In genomic region chr3:171446301-171446700, GRCh38 we compare ENCODE assay signal across 15 cellular contexts. TPM values are rescaled to one million over a fixed set of nuclear protein-coding genes. Genes with fewer than 3 reads are reported as not detected.
A peak's percentile ranks its signal among the peaks of the same experiment; 100 is the strongest.
DNase-seq lines count a peak whose midpoint lies in the region; ATAC-seq, FAIRE-seq and TF ChIP-seq lines count a peak whose summit lies in the region.
"Had no signal": no experiment of that assay in that cellular context is flagged by ENCODE, and none has a peak within 500 bp of the region (broad histone marks: within the 10 kb centered on the region; RNA-seq: fewer than 3 reads in every experiment).

No MANE protein-coding gene starts in this region.

- no peaks in the 10 kb centered on the region for H3K27me3 Mint-ChIP-seq in effector memory CD8-positive, alpha-beta T cell
- H3K27me3 Mint-ChIP-seq in natural killer cell (ENCODE audit: low read depth in 2 of 2), result no peaks in the 10 kb centered on the region

- no peaks in the 10 kb centered on the region for H3K9me3 ChIP-seq in HEK293 (ENCODE audit: control insufficient read depth, insufficient read depth, low read depth, low read length)
- no peaks in the 10 kb centered on the region for H3K9me3 ChIP-seq in small intestine (ENCODE audit: control insufficient read depth, low read depth)
- H3K9me3 ChIP-seq: A549, BE2C, HAP-1 had no signal

- TF ChIP-seq CTCF in HEK293 (tag by site-specific recombination; IDR thresholded peaks at IDR 0.05), result no peak
- TF ChIP-seq CTCF in natural killer cell (IDR thresholded peaks at IDR 0.05), result no peak

- H3K4me1 Mint-ChIP-seq in effector memory CD8-positive, alpha-beta T cell (ENCODE audit: low read depth in 2 of 2), result peaks cover 25 to 35% of the 10 kb centered on the region in 2 donors
- H3K4me1 Mint-ChIP-seq in natural killer cell, result peaks cover 50 to 67% of the 10 kb centered on the region in 2 donors

- H3K27ac ChIP-seq in HEK293 (ENCODE audit: extremely low read depth, low read depth, low read length), result no peak overlapping the region
- H3K27ac ChIP-seq in small intestine (ENCODE audit: low read depth in 1 of 2, low read length in 1 of 2), result no peak overlapping the region
- H3K27ac ChIP-seq: C4-2B had no signal

- peak overlapping the region; percentile 10 to 23 for H3K27ac Mint-ChIP-seq in effector memory CD8-positive, alpha-beta T cell
- peak overlapping the region in 1 of 2 donors; percentile 29 for H3K27ac Mint-ChIP-seq in natural killer cell

- DNase-seq in effector memory CD8-positive, alpha-beta T cell, result no peak
- DNase-seq in stimulated activated CD4-positive, alpha-beta T cell treated with anti-CD3 and anti-CD28 coated beads, Interleukin-1b, Interleukin-23, amount 100 ng/mL, for 48 hours, result no peak
- DNase-seq in natural killer cell, result no peak
- no peak for DNase-seq in small intestine
- DNase-seq: BE2C, DMS53 had no signal

- H3K4me1 ChIP-seq in HEK293 (ENCODE audit: control insufficient read depth, insufficient read depth, low read length), result peaks cover 6% of the 10 kb centered on the region; the same call in 1 of the 2 replicates
- H3K4me1 ChIP-seq in small intestine (ENCODE audit: control insufficient read depth in 2 of 2, insufficient read depth in 1 of 2, low read depth in 1 of 2, low read length in 1 of 2), result peaks cover 0 to 6% of the 10 kb centered on the region in 2 donors

- H3K9me3 Mint-ChIP-seq in effector memory CD8-positive, alpha-beta T cell, result no peaks in the 10 kb centered on the region
- no peaks in the 10 kb centered on the region for H3K9me3 Mint-ChIP-seq in natural killer cell

- no peak; the same call in 2 of the 3 replicates for ATAC-seq in SK-N-SH treated with all-trans-retinoic acid at 6 μM for 48 hours
- no peak for ATAC-seq in effector memory CD8-positive, alpha-beta T cell (replicated peaks)
- no peak for ATAC-seq in natural killer cell
- ATAC-seq: HepG2 had no signal

- WGBS in small intestine, 3 donors, result 80 to 87% (median 81%) methylated on average over 1 of the region's 1 CpG

- CTCF ChIA-PET in HEK293 (lab: Yijun Ruan, JAX), result interaction anchor here (0.6 kb wide), 2 partner anchors 53 to 108 kb away, joined by 3 read pairs; no protein-coding TSS in a partner anchor

- H3K36me3 Mint-ChIP-seq in effector memory CD8-positive, alpha-beta T cell (ENCODE audit: insufficient read depth), result peaks cover 8% of the 10 kb centered on the region
- no peaks in the 10 kb centered on the region for H3K36me3 Mint-ChIP-seq in natural killer cell

- intact Hi-C loops in natural killer cell (cut with micrococcal nuclease), result no loop called here

- H3K27me3 ChIP-seq in small intestine (ENCODE audit: control insufficient read depth in 2 of 2, insufficient read depth in 2 of 2, low read length in 2 of 2), result no peaks in the 10 kb centered on the region
- H3K27me3 ChIP-seq: BE2C had no signal

- no peak overlapping the region for H3K4me3 Mint-ChIP-seq in effector memory CD8-positive, alpha-beta T cell
- H3K4me3 Mint-ChIP-seq in natural killer cell, result no peak overlapping the region

- POLR2A ChIA-PET in HEK293 (lab: Yijun Ruan, JAX), result interaction anchor here (0.7 to 1.0 kb wide), 2 partner anchors 13 to 112 kb away, joined by 3 read pairs; no protein-coding TSS in a partner anchor

- H3K4me3 ChIP-seq in HEK293 (ENCODE audit: low read depth, low read length) (no peak overlapping the region), small intestine (ENCODE audit: low read depth in 1 of 2, low read length in 2 of 2) (no peak overlapping the region)
- H3K4me3 ChIP-seq: A549, HAP-1 had no signal

- H3K36me3 ChIP-seq in HEK293 (ENCODE audit: control insufficient read depth in 2 of 2, insufficient read depth in 1 of 2, low read length in 2 of 2), result no peaks in the 10 kb centered on the region
- peaks cover 0 to 1% of the 10 kb centered on the region in 2 donors for H3K36me3 ChIP-seq in small intestine (ENCODE audit: control insufficient read depth in 2 of 2, insufficient read depth in 2 of 2, low read length in 2 of 2)
- H3K36me3 ChIP-seq: BE2C, HAP-1 had no signal

- no peak for FAIRE-seq in small intestine (lab: Jason Lieb, UNC)
- FAIRE-seq: A549, GM12891, H1, HepG2, HTR-8/SVneo had no signal

TF ChIP-seq in HEK293, 187 proteins besides CTCF, POLR2A, EP300 and RAD21:
- no peak for TF ChIP-seq ZNF510 (tag by site-specific recombination; IDR thresholded peaks at IDR 0.05; ENCODE audit: insufficient replicate concordance)
- TF ChIP-seq, protein P1, sequence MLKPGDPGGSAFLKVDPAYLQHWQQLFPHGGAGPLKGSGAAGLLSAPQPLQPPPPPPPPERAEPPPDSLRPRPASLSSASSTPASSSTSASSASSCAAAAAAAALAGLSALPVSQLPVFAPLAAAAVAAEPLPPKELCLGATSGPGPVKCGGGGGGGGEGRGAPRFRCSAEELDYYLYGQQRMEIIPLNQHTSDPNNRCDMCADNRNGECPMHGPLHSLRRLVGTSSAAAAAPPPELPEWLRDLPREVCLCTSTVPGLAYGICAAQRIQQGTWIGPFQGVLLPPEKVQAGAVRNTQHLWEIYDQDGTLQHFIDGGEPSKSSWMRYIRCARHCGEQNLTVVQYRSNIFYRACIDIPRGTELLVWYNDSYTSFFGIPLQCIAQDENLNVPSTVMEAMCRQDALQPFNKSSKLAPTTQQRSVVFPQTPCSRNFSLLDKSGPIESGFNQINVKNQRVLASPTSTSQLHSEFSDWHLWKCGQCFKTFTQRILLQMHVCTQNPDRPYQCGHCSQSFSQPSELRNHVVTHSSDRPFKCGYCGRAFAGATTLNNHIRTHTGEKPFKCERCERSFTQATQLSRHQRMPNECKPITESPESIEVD (tag by site-specific recombination; IDR thresholded peaks at IDR 0.05), result peak; percentile 78
TF ChIP-seq in HEK293: peak in this region for 1.

TF ChIP-seq in SK-N-SH treated with all-trans-retinoic acid at 6 μM for 48 hours, 23 proteins besides CTCF, POLR2A, EP300 and RAD21:
- TF ChIP-seq PPARA (CRISPR knock-in tag; IDR thresholded peaks at IDR 0.05; ENCODE audit: borderline replicate concordance) (no peak), ISL1 (CRISPR knock-in tag; IDR thresholded peaks at IDR 0.05) (peak; percentile 13; the same call in 1 of the 2 replicates)

RNA-seq across cellular contexts. Expression of gene TNIK, which starts 13.9 kb away (rescaled TPM):
- total RNA-seq in natural killer cell, result 100 to 1,000 TPM in 2 of 3 donors, 10 to 100 TPM in 1; 93.7 to 122 (median 119) TPM
- polyA plus RNA-seq in small intestine, result 10 to 100 TPM; 14.9 to 38.7 (median 24.9) TPM
